ENCODE assay signal across 1 cellular context in the genomic region with DNA sequence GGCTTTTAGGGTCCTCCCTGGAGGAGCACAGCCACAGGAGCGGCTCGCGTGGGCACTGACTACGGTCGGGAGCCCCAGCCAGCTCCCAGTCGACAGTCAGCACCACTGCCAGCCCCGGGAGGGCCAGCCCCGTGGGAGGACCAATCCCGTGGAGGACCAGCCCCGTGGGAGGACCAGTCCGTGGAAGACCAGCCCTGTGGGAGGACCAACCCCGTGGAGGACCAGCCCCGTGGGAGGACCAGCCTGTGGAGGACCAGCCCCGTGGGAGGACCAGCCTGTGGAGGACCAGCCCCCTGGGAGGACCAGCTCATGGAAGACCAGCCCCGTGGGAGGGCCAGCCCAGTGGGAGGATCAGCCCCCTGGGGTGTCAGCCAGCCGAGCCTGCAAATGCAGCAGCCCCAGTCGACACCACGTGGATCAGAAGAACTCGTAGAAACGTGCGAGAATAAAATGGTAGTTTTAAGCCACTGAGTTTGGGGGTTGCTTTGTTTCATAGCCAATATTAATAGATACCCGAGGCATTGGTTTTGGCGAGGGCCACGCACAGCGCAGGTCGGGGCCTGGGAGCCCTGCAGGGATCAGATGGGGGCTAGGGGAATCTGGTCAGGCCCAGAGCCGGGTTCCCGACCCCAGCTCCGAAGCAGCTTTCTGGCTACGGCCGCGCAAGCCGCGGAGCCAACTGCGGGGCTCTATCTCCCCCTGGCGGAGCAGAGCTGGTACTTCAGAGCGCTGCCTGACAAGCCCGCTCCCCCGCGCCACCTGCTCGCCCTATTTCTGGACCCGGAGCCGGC.
TF ChIP-seq lines count a peak whose summit lies in the region.

No MANE protein-coding gene starts in this region.

TF ChIP-seq in K562, 482 proteins besides CTCF, POLR2A, EP300 and RAD21 (continued from another document and continues in another):
- no peak for TF ChIP-seq HIVEP1 (CRISPR knock-in tag; IDR thresholded peaks at IDR 0.05)
- TF ChIP-seq HDAC6 (IDR thresholded peaks at IDR 0.05; ENCODE audit: low read depth, low read length): no peak
- no peak for TF ChIP-seq MCM7 (IDR thresholded peaks at IDR 0.05)
- TF ChIP-seq STAG1 (CRISPR knock-in tag; IDR thresholded peaks at IDR 0.05; ENCODE audit: borderline replicate concordance): peak; percentile 82; the same call in 1 of the 2 replicates
- TF ChIP-seq ZNF316 (IDR thresholded peaks at IDR 0.05): no peak
- no peak for TF ChIP-seq SMARCE1 (IDR thresholded peaks at IDR 0.05)
- TF ChIP-seq FUS (optimal IDR thresholded peaks at IDR 0.05; ENCODE audit: low read depth, low read length): no peak
- TF ChIP-seq NR2C1 (IDR thresholded peaks at IDR 0.05): no peak
- TF ChIP-seq NR2C1 (tag; IDR thresholded peaks at IDR 0.05): no peak
- TF ChIP-seq TAL1 (IDR thresholded peaks at IDR 0.05): no peak
- no peak for TF ChIP-seq ZNF274 (IDR thresholded peaks at IDR 0.05; ENCODE audit: borderline replicate concordance, low read depth, low read length)
- no peak for TF ChIP-seq EGR1 (conservative IDR thresholded peaks at IDR 0.05)
- TF ChIP-seq ZNF263 (CRISPR knock-in tag; IDR thresholded peaks at IDR 0.05; ENCODE audit: borderline replicate concordance): peak; percentile 94
- TF ChIP-seq CEBPZ (IDR thresholded peaks at IDR 0.05; ENCODE audit: borderline replicate concordance, low read depth, low read length): no peak
- TF ChIP-seq, protein P1, sequence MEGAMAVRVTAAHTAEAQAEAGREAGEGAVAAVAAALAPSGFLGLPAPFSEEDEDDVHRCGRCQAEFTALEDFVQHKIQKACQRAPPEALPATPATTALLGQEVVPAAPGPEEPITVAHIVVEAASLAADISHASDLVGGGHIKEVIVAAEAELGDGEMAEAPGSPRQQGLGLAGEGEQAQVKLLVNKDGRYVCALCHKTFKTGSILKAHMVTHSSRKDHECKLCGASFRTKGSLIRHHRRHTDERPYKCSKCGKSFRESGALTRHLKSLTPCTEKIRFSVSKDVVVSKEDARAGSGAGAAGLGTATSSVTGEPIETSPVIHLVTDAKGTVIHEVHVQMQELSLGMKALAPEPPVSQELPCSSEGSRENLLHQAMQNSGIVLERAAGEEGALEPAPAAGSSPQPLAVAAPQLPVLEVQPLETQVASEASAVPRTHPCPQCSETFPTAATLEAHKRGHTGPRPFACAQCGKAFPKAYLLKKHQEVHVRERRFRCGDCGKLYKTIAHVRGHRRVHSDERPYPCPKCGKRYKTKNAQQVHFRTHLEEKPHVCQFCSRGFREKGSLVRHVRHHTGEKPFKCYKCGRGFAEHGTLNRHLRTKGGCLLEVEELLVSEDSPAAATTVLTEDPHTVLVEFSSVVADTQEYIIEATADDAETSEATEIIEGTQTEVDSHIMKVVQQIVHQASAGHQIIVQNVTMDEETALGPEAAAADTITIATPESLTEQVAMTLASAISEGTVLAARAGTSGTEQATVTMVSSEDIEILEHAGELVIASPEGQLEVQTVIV (CRISPR knock-in tag; IDR thresholded peaks at IDR 0.05; ENCODE audit: borderline replicate concordance): no peak
- no peak for TF ChIP-seq RHOXF2B (CRISPR knock-in tag; conservative IDR thresholded peaks at IDR 0.05)
- peak; percentile 31 for TF ChIP-seq CXXC5 (CRISPR knock-in tag; IDR thresholded peaks at IDR 0.05)
- TF ChIP-seq PYGO2 (tag; IDR thresholded peaks at IDR 0.05): no peak
- TF ChIP-seq LARP7 (IDR thresholded peaks at IDR 0.05): no peak
- TF ChIP-seq, protein P2, sequence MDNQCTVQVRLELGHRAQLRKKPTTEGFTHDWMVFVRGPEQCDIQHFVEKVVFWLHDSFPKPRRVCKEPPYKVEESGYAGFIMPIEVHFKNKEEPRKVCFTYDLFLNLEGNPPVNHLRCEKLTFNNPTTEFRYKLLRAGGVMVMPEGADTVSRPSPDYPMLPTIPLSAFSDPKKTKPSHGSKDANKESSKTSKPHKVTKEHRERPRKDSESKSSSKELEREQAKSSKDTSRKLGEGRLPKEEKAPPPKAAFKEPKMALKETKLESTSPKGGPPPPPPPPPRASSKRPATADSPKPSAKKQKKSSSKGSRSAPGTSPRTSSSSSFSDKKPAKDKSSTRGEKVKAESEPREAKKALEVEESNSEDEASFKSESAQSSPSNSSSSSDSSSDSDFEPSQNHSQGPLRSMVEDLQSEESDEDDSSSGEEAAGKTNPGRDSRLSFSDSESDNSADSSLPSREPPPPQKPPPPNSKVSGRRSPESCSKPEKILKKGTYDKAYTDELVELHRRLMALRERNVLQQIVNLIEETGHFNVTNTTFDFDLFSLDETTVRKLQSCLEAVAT (IDR thresholded peaks at IDR 0.05): no peak
- TF ChIP-seq POLR2B (IDR thresholded peaks at IDR 0.05; ENCODE audit: low read depth, partially characterized antibody): no peak
- peak; percentile 37; the same call in 1 of the 2 replicates for TF ChIP-seq MYC (IDR thresholded peaks at IDR 0.05; ENCODE audit: low read depth, low read length)
- no peak for TF ChIP-seq MYC (CRISPR knock-in tag; IDR thresholded peaks at IDR 0.05; ENCODE audit: borderline replicate concordance, low read depth)
- peak; percentile 77 for TF ChIP-seq SMC3 (conservative IDR thresholded peaks at IDR 0.05; ENCODE audit: insufficient read depth, low read depth, low read length)
- 0 out of 2 replicates have a peak, but pooled peaks have one; percentile 28 for TF ChIP-seq LCOR (CRISPR knock-in tag; IDR thresholded peaks at IDR 0.05)
- TF ChIP-seq PHF21A (IDR thresholded peaks at IDR 0.05; ENCODE audit: borderline replicate concordance, low read depth): peak; percentile 17; the same call in 1 of the 2 replicates
- no peak for TF ChIP-seq ZEB2 (IDR thresholded peaks at IDR 0.05)
- no peak for TF ChIP-seq JUNB (CRISPR knock-in tag; conservative IDR thresholded peaks at IDR 0.05)
- peak; percentile 39 to 52; a peak in 3 of 4 replicates for TF ChIP-seq NRF1 (conservative IDR thresholded peaks at IDR 0.05 in 1 of 2, IDR thresholded peaks at IDR 0.05 in 1 of 2)
- TF ChIP-seq PTTG1 (tag; IDR thresholded peaks at IDR 0.05; ENCODE audit: low read depth): no peak
- 0 out of 4 replicates have a peak, but pooled peaks of 1 of the 2 experiments have one; percentile 18 for TF ChIP-seq RCOR1 (IDR thresholded peaks at IDR 0.05; ENCODE audit: borderline replicate concordance in 1 of 2, low read depth in 2 of 2, low read length in 2 of 2)
- TF ChIP-seq, protein P3, sequence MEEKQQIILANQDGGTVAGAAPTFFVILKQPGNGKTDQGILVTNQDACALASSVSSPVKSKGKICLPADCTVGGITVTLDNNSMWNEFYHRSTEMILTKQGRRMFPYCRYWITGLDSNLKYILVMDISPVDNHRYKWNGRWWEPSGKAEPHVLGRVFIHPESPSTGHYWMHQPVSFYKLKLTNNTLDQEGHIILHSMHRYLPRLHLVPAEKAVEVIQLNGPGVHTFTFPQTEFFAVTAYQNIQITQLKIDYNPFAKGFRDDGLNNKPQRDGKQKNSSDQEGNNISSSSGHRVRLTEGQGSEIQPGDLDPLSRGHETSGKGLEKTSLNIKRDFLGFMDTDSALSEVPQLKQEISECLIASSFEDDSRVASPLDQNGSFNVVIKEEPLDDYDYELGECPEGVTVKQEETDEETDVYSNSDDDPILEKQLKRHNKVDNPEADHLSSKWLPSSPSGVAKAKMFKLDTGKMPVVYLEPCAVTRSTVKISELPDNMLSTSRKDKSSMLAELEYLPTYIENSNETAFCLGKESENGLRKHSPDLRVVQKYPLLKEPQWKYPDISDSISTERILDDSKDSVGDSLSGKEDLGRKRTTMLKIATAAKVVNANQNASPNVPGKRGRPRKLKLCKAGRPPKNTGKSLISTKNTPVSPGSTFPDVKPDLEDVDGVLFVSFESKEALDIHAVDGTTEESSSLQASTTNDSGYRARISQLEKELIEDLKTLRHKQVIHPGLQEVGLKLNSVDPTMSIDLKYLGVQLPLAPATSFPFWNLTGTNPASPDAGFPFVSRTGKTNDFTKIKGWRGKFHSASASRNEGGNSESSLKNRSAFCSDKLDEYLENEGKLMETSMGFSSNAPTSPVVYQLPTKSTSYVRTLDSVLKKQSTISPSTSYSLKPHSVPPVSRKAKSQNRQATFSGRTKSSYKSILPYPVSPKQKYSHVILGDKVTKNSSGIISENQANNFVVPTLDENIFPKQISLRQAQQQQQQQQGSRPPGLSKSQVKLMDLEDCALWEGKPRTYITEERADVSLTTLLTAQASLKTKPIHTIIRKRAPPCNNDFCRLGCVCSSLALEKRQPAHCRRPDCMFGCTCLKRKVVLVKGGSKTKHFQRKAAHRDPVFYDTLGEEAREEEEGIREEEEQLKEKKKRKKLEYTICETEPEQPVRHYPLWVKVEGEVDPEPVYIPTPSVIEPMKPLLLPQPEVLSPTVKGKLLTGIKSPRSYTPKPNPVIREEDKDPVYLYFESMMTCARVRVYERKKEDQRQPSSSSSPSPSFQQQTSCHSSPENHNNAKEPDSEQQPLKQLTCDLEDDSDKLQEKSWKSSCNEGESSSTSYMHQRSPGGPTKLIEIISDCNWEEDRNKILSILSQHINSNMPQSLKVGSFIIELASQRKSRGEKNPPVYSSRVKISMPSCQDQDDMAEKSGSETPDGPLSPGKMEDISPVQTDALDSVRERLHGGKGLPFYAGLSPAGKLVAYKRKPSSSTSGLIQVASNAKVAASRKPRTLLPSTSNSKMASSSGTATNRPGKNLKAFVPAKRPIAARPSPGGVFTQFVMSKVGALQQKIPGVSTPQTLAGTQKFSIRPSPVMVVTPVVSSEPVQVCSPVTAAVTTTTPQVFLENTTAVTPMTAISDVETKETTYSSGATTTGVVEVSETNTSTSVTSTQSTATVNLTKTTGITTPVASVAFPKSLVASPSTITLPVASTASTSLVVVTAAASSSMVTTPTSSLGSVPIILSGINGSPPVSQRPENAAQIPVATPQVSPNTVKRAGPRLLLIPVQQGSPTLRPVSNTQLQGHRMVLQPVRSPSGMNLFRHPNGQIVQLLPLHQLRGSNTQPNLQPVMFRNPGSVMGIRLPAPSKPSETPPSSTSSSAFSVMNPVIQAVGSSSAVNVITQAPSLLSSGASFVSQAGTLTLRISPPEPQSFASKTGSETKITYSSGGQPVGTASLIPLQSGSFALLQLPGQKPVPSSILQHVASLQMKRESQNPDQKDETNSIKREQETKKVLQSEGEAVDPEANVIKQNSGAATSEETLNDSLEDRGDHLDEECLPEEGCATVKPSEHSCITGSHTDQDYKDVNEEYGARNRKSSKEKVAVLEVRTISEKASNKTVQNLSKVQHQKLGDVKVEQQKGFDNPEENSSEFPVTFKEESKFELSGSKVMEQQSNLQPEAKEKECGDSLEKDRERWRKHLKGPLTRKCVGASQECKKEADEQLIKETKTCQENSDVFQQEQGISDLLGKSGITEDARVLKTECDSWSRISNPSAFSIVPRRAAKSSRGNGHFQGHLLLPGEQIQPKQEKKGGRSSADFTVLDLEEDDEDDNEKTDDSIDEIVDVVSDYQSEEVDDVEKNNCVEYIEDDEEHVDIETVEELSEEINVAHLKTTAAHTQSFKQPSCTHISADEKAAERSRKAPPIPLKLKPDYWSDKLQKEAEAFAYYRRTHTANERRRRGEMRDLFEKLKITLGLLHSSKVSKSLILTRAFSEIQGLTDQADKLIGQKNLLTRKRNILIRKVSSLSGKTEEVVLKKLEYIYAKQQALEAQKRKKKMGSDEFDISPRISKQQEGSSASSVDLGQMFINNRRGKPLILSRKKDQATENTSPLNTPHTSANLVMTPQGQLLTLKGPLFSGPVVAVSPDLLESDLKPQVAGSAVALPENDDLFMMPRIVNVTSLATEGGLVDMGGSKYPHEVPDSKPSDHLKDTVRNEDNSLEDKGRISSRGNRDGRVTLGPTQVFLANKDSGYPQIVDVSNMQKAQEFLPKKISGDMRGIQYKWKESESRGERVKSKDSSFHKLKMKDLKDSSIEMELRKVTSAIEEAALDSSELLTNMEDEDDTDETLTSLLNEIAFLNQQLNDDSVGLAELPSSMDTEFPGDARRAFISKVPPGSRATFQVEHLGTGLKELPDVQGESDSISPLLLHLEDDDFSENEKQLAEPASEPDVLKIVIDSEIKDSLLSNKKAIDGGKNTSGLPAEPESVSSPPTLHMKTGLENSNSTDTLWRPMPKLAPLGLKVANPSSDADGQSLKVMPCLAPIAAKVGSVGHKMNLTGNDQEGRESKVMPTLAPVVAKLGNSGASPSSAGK (IDR thresholded peaks at IDR 0.05): peak; percentile 63
- no peak for TF ChIP-seq ZNF551 (CRISPR knock-in tag; IDR thresholded peaks at IDR 0.05)
- no peak for TF ChIP-seq DIDO1 (tag; IDR thresholded peaks at IDR 0.05; ENCODE audit: low read depth)
- TF ChIP-seq FIP1L1 (IDR thresholded peaks at IDR 0.05; ENCODE audit: low read depth, low read length, poor library complexity, severe bottlenecking): peak; percentile 47
- TF ChIP-seq L3MBTL2 (IDR thresholded peaks at IDR 0.05): peak; percentile 84
- TF ChIP-seq POLR2H (tag; IDR thresholded peaks at IDR 0.05; ENCODE audit: low read depth): no peak
- TF ChIP-seq ZNF668 (CRISPR knock-in tag; IDR thresholded peaks at IDR 0.05): no peak
- 0 out of 2 replicates have a peak, but pooled peaks have one; percentile 5 for TF ChIP-seq TCF3 (CRISPR knock-in tag; IDR thresholded peaks at IDR 0.05)
- TF ChIP-seq CTBP1 (IDR thresholded peaks at IDR 0.05; ENCODE audit: borderline replicate concordance): no peak; the same call in 1 of the 2 replicates
- TF ChIP-seq NUFIP1 (IDR thresholded peaks at IDR 0.05; ENCODE audit: partially characterized antibody): no peak
- TF ChIP-seq NR2C2 (CRISPR knock-in tag; IDR thresholded peaks at IDR 0.05): no peak
- 0 out of 2 replicates have a peak, but pooled peaks have one; percentile 9 for TF ChIP-seq NR2C2 (tag; IDR thresholded peaks at IDR 0.05)
- no peak for TF ChIP-seq FOXP1 (CRISPR knock-in tag; IDR thresholded peaks at IDR 0.05)
- no peak for TF ChIP-seq ZNF133 (CRISPR knock-in tag; IDR thresholded peaks at IDR 0.05)
- no peak for TF ChIP-seq ZNF282 (CRISPR knock-in tag; IDR thresholded peaks at IDR 0.05)
- no peak for TF ChIP-seq GABPB1 (CRISPR knock-in tag; IDR thresholded peaks at IDR 0.05)
